Comparison of ENCODE assay signal across 8 cellular contexts in genomic region chr1:6701437-6702153, GRCh38. TPM values are rescaled to one million over a fixed set of nuclear protein-coding genes. Genes with fewer than 3 reads are reported as not detected.
A peak's percentile ranks its signal among the peaks of the same experiment; 100 is the strongest.
DNase-seq lines count a peak whose midpoint lies in the region; ATAC-seq and TF ChIP-seq lines count a peak whose summit lies in the region.

Gene DNAJC11, minus strand, starts transcription at chr1:6701816. Its CDS starts 16 bp downstream, at chr1:6701800.

- DNase-seq in GM04504 (ENCODE audit: low read depth), result peak; percentile 74
- DNase-seq in HCEC 1CT, result peak; percentile 87
- peak; percentile 91 for DNase-seq in MM.1S
- DNase-seq in SK-MEL-5 (ENCODE audit: low read depth, low spot score), result peak; percentile 86
- DNase-seq in activated naive CD4-positive, alpha-beta T cell treated with Interleukin-2 at 50 U/mL for 16 hours, result peak; percentile 90
- DNase-seq in substantia nigra (lab: John Stamatoyannopoulos, UW), result peak; percentile 18 to 91 (median 82)

- H3F3A ChIP-seq in MM.1S (ENCODE audit: insufficient read depth, low read length), result 0 out of 2 replicates have a peak, but pooled peaks cover 2% of the 10 kb centered on the region

- WGBS in gastroesophageal sphincter (ENCODE audit: low coverage in 1 of 2), 2 donors, result no CpG with 5 or more reads among the region's 80 CpGs

- peaks cover 3% of the 10 kb centered on the region; the same call in 1 of the 2 replicates for H4K20me1 ChIP-seq in MM.1S (ENCODE audit: insufficient read depth, low read length)

- H3K9me2 ChIP-seq in MM.1S (replicated peaks; ENCODE audit: insufficient read depth, low read length), result no peaks in the 10 kb centered on the region

- peak; percentile 98 for ATAC-seq in gastroesophageal sphincter

- peak within 1 kb of the TSS; percentile 97 for H3K9ac ChIP-seq in MM.1S (ENCODE audit: low read length)

- in situ Hi-C loops in SK-MEL-5 (cut with HindIII; ENCODE audit: low pct_unique_long_range_greater_than_20kb, low sequenced_read_pairs), result no loop called here

- peaks cover 46% of the 10 kb centered on the region for H3K79me2 ChIP-seq in MM.1S (ENCODE audit: low read length)

- H3K27me3 ChIP-seq in MM.1S (replicated peaks; ENCODE audit: insufficient read depth, low read length) (peaks cover 7% of the 10 kb centered on the region), gastroesophageal sphincter (no peaks in the 10 kb centered on the region), neutrophil (peaks cover 2% of the 10 kb centered on the region)

- H3K27ac ChIP-seq in MM.1S (ENCODE audit: low read length), result peak within 1 kb of the TSS; percentile 36; the same call in 1 of the 2 replicates
- peak within 1 kb of the TSS; percentile 83 to 90 (median 86) for H3K27ac ChIP-seq in gastroesophageal sphincter
- peak within 1 kb of the TSS; percentile 50 for H3K27ac ChIP-seq in neutrophil
- peak within 1 kb of the TSS; percentile 73 for H3K27ac ChIP-seq in substantia nigra (ENCODE audit: low read depth, low read length, poor library complexity, severe bottlenecking)

- no peak for TF ChIP-seq EP300 in gastroesophageal sphincter (IDR thresholded peaks at IDR 0.05)

- H3K36me3 ChIP-seq in MM.1S (replicated peaks; ENCODE audit: insufficient read depth, low read length) (0 out of 2 replicates have a peak, but pooled peaks cover 2% of the 10 kb centered on the region), gastroesophageal sphincter (no peaks in the 10 kb centered on the region), neutrophil (no peaks in the 10 kb centered on the region)

- H3K4me1 ChIP-seq in MM.1S (ENCODE audit: low read length) (peaks cover 8% of the 10 kb centered on the region), gastroesophageal sphincter (peaks cover 0 to 33% (median 7%) of the 10 kb centered on the region in 3 donors), neutrophil (ENCODE audit: control insufficient read depth in 1 of 2, insufficient read depth in 1 of 2, low read depth in 1 of 2, low read length in 1 of 2) (peaks cover 12 to 13% of the 10 kb centered on the region in 2 experiments)

- H3K4me2 ChIP-seq in MM.1S (ENCODE audit: low read depth, low read length), result peak within 1 kb of the TSS; percentile 99

- H3K9me3 ChIP-seq in MM.1S (replicated peaks; ENCODE audit: insufficient read depth, low read length), result no peaks in the 10 kb centered on the region
- no peaks in the 10 kb centered on the region for H3K9me3 ChIP-seq in gastroesophageal sphincter
- H3K9me3 ChIP-seq in neutrophil, result no peaks in the 10 kb centered on the region

- H2AFZ ChIP-seq in MM.1S (ENCODE audit: low read length), result peak within 1 kb of the TSS; percentile 81

- TF ChIP-seq CTCF in MM.1S (IDR thresholded peaks at IDR 0.05; ENCODE audit: low read length) (peak; percentile 57), gastroesophageal sphincter (IDR thresholded peaks at IDR 0.05) (peak; percentile 70 to 99 (median 94)), neutrophil (IDR thresholded peaks at IDR 0.05) (peak; percentile 98)

- H3K4me3 ChIP-seq in MM.1S (ENCODE audit: low read length) (peak within 1 kb of the TSS; percentile 100), gastroesophageal sphincter (peak within 1 kb of the TSS; percentile 84 to 98), neutrophil (ENCODE audit: low read depth in 1 of 2, low read length in 1 of 2) (peak within 1 kb of the TSS; percentile 74 to 80)

- no peak for TF ChIP-seq POLR2A in gastroesophageal sphincter (IDR thresholded peaks at IDR 0.05)

RNA-seq across cellular contexts. Expression of gene DNAJC11, which starts in this region (rescaled TPM):
- 40.9 and 48.1 TPM in 2 replicates for total RNA-seq in SK-MEL-5 (2014; rRNA removed; shearing (Covaris generic))
- 67.2 and 68.9 TPM in 2 replicates for polyA plus RNA-seq in SK-MEL-5 (2015; cell fraction: cytosol; rRNA removed)
- 81.4 and 86.8 TPM in 2 replicates for polyA plus RNA-seq in SK-MEL-5 (2015; cell fraction: nucleus; rRNA removed)
- total RNA-seq in gastroesophageal sphincter, result 10 to 100 TPM; 20.9 to 51.7 (median 30.8) TPM

Comparison
In these comparisons a context has a peak if more than half of its experiments do, and no peak if none do; other contexts are left out.
1. Peak in every context shown above with its lines: DNase-seq, ATAC-seq, H3K4me3 ChIP-seq and H3K27ac ChIP-seq.
2. H3K27ac ChIP-seq: peak in every context shown above with its lines; median percentile 86 in gastroesophageal sphincter; 73 in substantia nigra; 50 in neutrophil; 36 in MM.1S.